In the genomic region with DNA sequence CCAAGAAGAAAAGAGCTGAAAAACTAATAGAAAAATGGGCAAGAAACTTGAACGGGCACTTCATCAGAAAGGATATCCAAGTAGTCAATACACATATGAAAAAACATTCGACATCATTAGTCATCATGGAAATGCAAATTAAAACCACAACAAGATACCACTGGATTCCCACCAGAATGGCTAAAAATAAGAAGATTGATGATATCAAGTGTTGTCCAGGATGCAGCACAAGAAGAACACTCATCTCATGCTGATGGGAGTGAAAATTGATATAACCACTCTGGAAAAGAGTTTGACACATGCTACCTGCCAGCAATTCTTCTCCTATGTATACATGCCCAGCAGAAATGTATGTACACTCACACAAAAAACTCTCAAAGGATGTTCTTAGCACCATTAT, we compare ENCODE assay signal across 15 cellular contexts. TPM values are rescaled to one million over a fixed set of nuclear protein-coding genes. Genes with fewer than 3 reads are reported as not detected.
DNase-seq lines count a peak whose midpoint lies in the region; TF ChIP-seq lines count a peak whose summit lies in the region.
"Had no signal": no experiment of that assay in that cellular context is flagged by ENCODE, and none has a peak within 500 bp of the region (broad histone marks: within the 10 kb centered on the region; RNA-seq: fewer than 3 reads in every experiment).

No MANE protein-coding gene starts in this region.

- WGBS in adrenal gland, 4 donors: 89 to 96% (median 94%) methylated on average over 2 of the region's 2 CpGs

- H3K4me3 ChIP-seq in fibroblast of mammary gland (ENCODE audit: control insufficient read depth, low read depth, low read length) (no peak overlapping the region), adrenal gland (no peak overlapping the region), MG63 (no peak overlapping the region)
- H3K4me3 ChIP-seq: A549, GM23248 had no signal

- no peaks in the 10 kb centered on the region for H3K27me3 ChIP-seq in adrenal gland
- H3K27me3 ChIP-seq in MG63: no peaks in the 10 kb centered on the region
- H3K27me3 ChIP-seq: BE2C had no signal

- no peak for TF ChIP-seq POLR2A in adrenal gland (IDR thresholded peaks at IDR 0.05)

- TF ChIP-seq CTCF in fibroblast of mammary gland (conservative IDR thresholded peaks at IDR 0.05; ENCODE audit: control insufficient read depth, insufficient read depth, low read depth, low read length) (no peak), adrenal gland (IDR thresholded peaks at IDR 0.05) (no peak)

- no peaks in the 10 kb centered on the region for H3K4me1 ChIP-seq in adrenal gland (replicated peaks in 1 of 2)
- H3K4me1 ChIP-seq: A549, BE2C had no signal

- H3K36me3 ChIP-seq in adrenal gland (replicated peaks in 1 of 2) (no peaks in the 10 kb centered on the region), MG63 (0 out of 2 replicates have a peak, but pooled peaks cover 2% of the 10 kb centered on the region)
- H3K36me3 ChIP-seq: BE2C had no signal

- H3K9me3 ChIP-seq in adrenal gland (replicated peaks in 1 of 3) (no peaks in the 10 kb centered on the region), MG63 (peaks cover 6% of the 10 kb centered on the region)
- H3K9me3 ChIP-seq: BE2C had no signal

- intact Hi-C loops in adrenal gland (cut with DNase I): no loop called here

- DNase-seq in LHCN-M2 (ENCODE audit: low read depth) (peak; percentile 82), amniotic epithelial cell (ENCODE audit: low read depth) (peak; percentile 15), fibroblast of mammary gland (ENCODE audit: low read depth) (peak; percentile 46), adrenal gland (no peak), MG63 (no peak), OCI-M2 (lab: John Stamatoyannopoulos, UW; ENCODE audit: unreplicated experiment) (no peak)
- DNase-seq: BE2C; CD4-positive, alpha-beta memory T cell; DMS79; EL; GDM1; GM23248 had no signal

- H3K27ac ChIP-seq in adrenal gland: no peak overlapping the region
- H3K27ac ChIP-seq: A549, C4-2B, GM23248, HL-60 had no signal

RNA-seq across cellular contexts. Expression of a gene that starts 26.9 kb away (rescaled TPM):
- total RNA-seq in LHCN-M2 (2014; rRNA removed) (0.06 and 0.11 TPM in 2 replicates), adrenal gland (10 to 100 TPM in 2 of 8 donors, 1 to 10 TPM in 6; 1.9 to 47.6 (median 5.5) TPM)
- 1.2 TPM for polyA plus RNA-seq in LHCN-M2 (2012)
- 1 to 10 TPM; 2.3 to 3.8 (median 3.7) TPM for polyA plus RNA-seq in adrenal gland
- 0.59 TPM in 1 of 2 replicates, not detected in the other for total RNA-seq in MG63 (2014; rRNA removed; shearing (Covaris generic); ENCODE audit: low replicate concordance)
- polyA plus RNA-seq: CD4-positive, alpha-beta memory T cell had no signal

Comparison
In these comparisons a context has a peak if more than half of its experiments do, and no peak if none do; other contexts are left out.
1. DNase-seq: peak in LHCN-M2 (single experiment), amniotic epithelial cell (single experiment) and fibroblast of mammary gland (single experiment); none in adrenal gland (0 of 7), MG63 (single experiment) and OCI-M2 (single experiment).